Comparison of ENCODE assay signal across 12 cellular contexts in genomic region chr22:22870577-22871398, GRCh38. TPM values are rescaled to one million over a fixed set of nuclear protein-coding genes. Genes with fewer than 3 reads are reported as not detected.
DNase-seq lines count a peak whose midpoint lies in the region; ATAC-seq, FAIRE-seq and TF ChIP-seq lines count a peak whose summit lies in the region.
"Had no signal": no experiment of that assay in that cellular context is flagged by ENCODE, and none has a peak within 500 bp of the region (broad histone marks: within the 10 kb centered on the region; RNA-seq: fewer than 3 reads in every experiment).

No MANE protein-coding gene starts in this region.

- intact Hi-C loops in Panc1 (cut with micrococcal nuclease; ENCODE audit: unreplicated experiment): loop anchor here (10.0 kb wide), 1 partner anchor 96 kb away; no protein-coding TSS in a partner anchor

- no TSS peak for BruUV-seq in Panc1 (replicated peaks; lab: Mats Ljungman, UMichigan)

- CTCF ChIA-PET in Panc1 (lab: Charles Lee): no interaction called here

- no peak overlapping the region for H3K4me3 ChIP-seq in BLaER1
- H3K4me3 ChIP-seq in Panc1 (ENCODE audit: low read depth in 2 of 2, low read length in 2 of 2): no peak overlapping the region

- H3K36me3 ChIP-seq in BLaER1 (no peaks in the 10 kb centered on the region), Panc1 (ENCODE audit: control insufficient read depth, insufficient read depth, low read length) (no peaks in the 10 kb centered on the region)

- no peaks in the 10 kb centered on the region for H4K20me1 ChIP-seq in BLaER1

- H3K27ac Mint-ChIP-seq in immature natural killer cell: peak overlapping the region in 5 of 6 donors; percentile 12 to 79 (median 18)
- H3K27ac Mint-ChIP-seq: activated T-cell treated with anti-CD3 and anti-CD28 coated beads, Interleukin-2, amount 50 U/mL, for 72 hours had no signal

- H3K27ac ChIP-seq in BLaER1 (peak overlapping the region; percentile 79), Panc1 (ENCODE audit: low read length) (no peak overlapping the region)

- H3K4me3 Mint-ChIP-seq in immature natural killer cell: peak overlapping the region in 2 of 5 donors; percentile 1 to 6
- H3K4me3 Mint-ChIP-seq: activated T-cell treated with anti-CD3 and anti-CD28 coated beads, Interleukin-2, amount 50 U/mL, for 72 hours had no signal

- H3K27me3 ChIP-seq in BLaER1: no peaks in the 10 kb centered on the region
- peaks cover 7% of the 10 kb centered on the region for H3K27me3 ChIP-seq in Panc1 (ENCODE audit: control insufficient read depth, insufficient read depth, low read length)

- no peaks in the 10 kb centered on the region for H3K27me3 Mint-ChIP-seq in immature natural killer cell (ENCODE audit: low read depth in 3 of 3)

- H3K4me1 Mint-ChIP-seq in immature natural killer cell: peaks cover 33 to 51% of the 10 kb centered on the region in 2 donors

- peaks cover 4 to 10% (median 6%) of the 10 kb centered on the region in 3 donors for H3K36me3 Mint-ChIP-seq in immature natural killer cell

- DNase-seq in GM12892 (ENCODE audit: insufficient read length) (no peak), Panc1 (ENCODE audit: low read depth, low spot score) (no peak), immature natural killer cell (peak in 2 of 3 donors; percentile 25 to 35), DMS79 treated with DMSO at 0.1 percent for 48 hours (lab: John Stamatoyannopoulos, UW) (no peak), SIG-M5 (lab: John Stamatoyannopoulos, UW) (no peak)
- no peak for DNase-seq in stimulated activated naive CD4-positive, alpha-beta T cell (lab: John Stamatoyannopoulos, UW)
- DNase-seq: activated T-cell treated with anti-CD3 and anti-CD28 coated beads, Interleukin-2, amount 50 U/mL, for 72 hours; NCI-H2107 had no signal

- ATAC-seq in Panc1 (no peak), HG03457 (IDR thresholded peaks at IDR 0.05; ENCODE audit: unreplicated experiment) (no peak)
- ATAC-seq: activated T-cell treated with anti-CD3 and anti-CD28 coated beads, Interleukin-2, amount 50 U/mL, for 72 hours; sciatic nerve had no signal

- POLR2A ChIA-PET in Panc1 (lab: Charles Lee): no interaction called here

- FAIRE-seq in GM12892 (lab: Jason Lieb, UNC): peak; percentile 85
- FAIRE-seq: endometrium had no signal

- peak overlapping the region; percentile 85 for H3K4me2 ChIP-seq in BLaER1

- no peak for TF ChIP-seq POLR2A in GM12892 (IDR thresholded peaks at IDR 0.05; ENCODE audit: low read depth, low read length)

- H3K9me3 Mint-ChIP-seq in immature natural killer cell: peaks cover 4 to 13% (median 10%) of the 10 kb centered on the region in 6 donors

- no peak overlapping the region for H3K9ac ChIP-seq in BLaER1

- H3K9me3 ChIP-seq in BLaER1 (peaks cover 14% of the 10 kb centered on the region), Panc1 (ENCODE audit: control insufficient read depth, insufficient read depth, low read depth, low read length) (no peaks in the 10 kb centered on the region)

- in situ Hi-C loops in Panc1 (cut with HindIII; ENCODE audit: low pct_unique_long_range_greater_than_20kb, low sequenced_read_pairs): no loop called here

- TF ChIP-seq CTCF in Panc1 (IDR thresholded peaks at IDR 0.05): peak; percentile 6; the same call in 1 of the 2 replicates

- H3K4me1 ChIP-seq in BLaER1 (peaks cover 82% of the 10 kb centered on the region), Panc1 (ENCODE audit: control insufficient read depth, insufficient read depth, low read length) (no peaks in the 10 kb centered on the region)

RNA-seq across cellular contexts. Expression of gene IGLL5, which starts 16.8 kb away (rescaled TPM):
- polyA plus RNA-seq in GM12892 (2012; ENCODE audit: missing spikeins): 20.3 TPM
- not detected for total RNA-seq in Panc1 (2021; ENCODE audit: unreplicated experiment)
- polyA plus RNA-seq in Panc1 (2012; ENCODE audit: insufficient read length): not detected
- polyA plus RNA-seq in immature natural killer cell: under 1 TPM in 2 of 3 donors, not detected in 1; 0.26 to 0.59 TPM
- total RNA-seq: activated T-cell treated with anti-CD3 and anti-CD28 coated beads, Interleukin-2, amount 50 U/mL, for 72 hours had no signal

Comparison
In these comparisons a context has a peak if more than half of its experiments do, and no peak if none do; other contexts are left out.
1. DNase-seq: peak in immature natural killer cell (2 of 3); none in GM12892 (single experiment), Panc1 (single experiment), DMS79 treated with DMSO at 0.1 percent for 48 hours (single experiment), stimulated activated naive CD4-positive, alpha-beta T cell (0 of 6) and SIG-M5 (single experiment).